Comparison of ENCODE assay signal across 11 cellular contexts in genomic region chr3:197953881-197954280, GRCh38. TPM values are rescaled to one million over a fixed set of nuclear protein-coding genes. Genes with fewer than 3 reads are reported as not detected.
A peak's percentile ranks its signal among the peaks of the same experiment; 100 is the strongest.
DNase-seq lines count a peak whose midpoint lies in the region; ATAC-seq and TF ChIP-seq lines count a peak whose summit lies in the region.
"Had no signal": no experiment of that assay in that cellular context is flagged by ENCODE, and none has a peak within 500 bp of the region (broad histone marks: within the 10 kb centered on the region; RNA-seq: fewer than 3 reads in every experiment).

No MANE protein-coding gene starts in this region.

- no peak for DNase-seq in CD4-positive, alpha-beta T cell
- DNase-seq in HFF-Myc (ENCODE audit: extremely low read depth, low read depth) (no peak), astrocyte of the cerebellum (ENCODE audit: low read depth) (peak; percentile 53), iris pigment epithelial cell (ENCODE audit: low read depth) (peak; percentile 66), NCI-H526 treated with DMSO at 0.1 percent for 48 hours (lab: John Stamatoyannopoulos, UW) (no peak), NCI-H1930 (lab: John Stamatoyannopoulos, UW) (no peak), cerebellar cortex (ENCODE audit: low spot score) (no peak)
- DNase-seq in NK-92 treated with Interleukin-12 subunit alpha and Interleukin-12 subunit beta, amount 100 ng/mL, for 24 hours (lab: John Stamatoyannopoulos, UW), result no peak
- DNase-seq: GOT3, NCI-H774 had no signal

- no peak overlapping the region for H3K27ac ChIP-seq in CD4-positive, alpha-beta T cell (ENCODE audit: low read depth, low read length)

- ATAC-seq in CD4-positive, alpha-beta T cell (ENCODE audit: poor library complexity), result no peak

- H3K9me3 ChIP-seq in CD4-positive, alpha-beta T cell (ENCODE audit: control insufficient read depth, low read length), result no peaks in the 10 kb centered on the region

- H3K4me3 ChIP-seq in HFF-Myc (replicated peaks; ENCODE audit: low read depth, low read length) (peak overlapping the region; percentile 100), astrocyte of the cerebellum (ENCODE audit: low read depth, low read length) (no peak overlapping the region)

- in situ Hi-C loops in astrocyte of the cerebellum (cut with HindIII; ENCODE audit: low sequenced_read_pairs), result no loop called here

- CTCF ChIA-PET in CD4-positive, alpha-beta T cell (lab: Charles Lee), result interaction anchor here (1.5 kb wide), 1 partner anchor 11 kb away, joined by 3 read pairs; no protein-coding TSS in a partner anchor

- no peaks in the 10 kb centered on the region for H3K27me3 Mint-ChIP-seq in CD4-positive, alpha-beta T cell

- TF ChIP-seq CTCF in CD4-positive, alpha-beta T cell (IDR thresholded peaks at IDR 0.05), result no peak
- no peak for TF ChIP-seq CTCF in HFF-Myc (IDR thresholded peaks at IDR 0.05; ENCODE audit: low read depth, low read length, missing control alignments)
- no peak for TF ChIP-seq CTCF in astrocyte of the cerebellum (IDR thresholded peaks at IDR 0.05; ENCODE audit: low read depth, low read length, missing control alignments)

- intact Hi-C loops in CD4-positive, alpha-beta T cell (cut with DNase I, micrococcal nuclease), result loop anchor here (10.0 kb wide), 2 partner anchors 131 to 659 kb away; partner anchors contain the start of gene DLG1 (in 1 of the 2)

- H3K36me3 Mint-ChIP-seq in CD4-positive, alpha-beta T cell (ENCODE audit: low read depth), result peaks cover 79% of the 10 kb centered on the region

- peak overlapping the region; percentile 60 for H3K27ac Mint-ChIP-seq in CD4-positive, alpha-beta T cell

- peak overlapping the region; percentile 78 for H3K4me3 Mint-ChIP-seq in CD4-positive, alpha-beta T cell

- no peaks in the 10 kb centered on the region for H3K27me3 ChIP-seq in CD4-positive, alpha-beta T cell (ENCODE audit: control insufficient read depth, insufficient read depth, low read length)

- H3K4me1 Mint-ChIP-seq in CD4-positive, alpha-beta T cell (ENCODE audit: low read depth), result peaks cover 61% of the 10 kb centered on the region

- POLR2A ChIA-PET in CD4-positive, alpha-beta T cell (lab: Charles Lee), result interaction anchor here (1.5 kb wide), 1 partner anchor 8 kb away, joined by 4 read pairs; no protein-coding TSS in a partner anchor

- H3K9me3 Mint-ChIP-seq in CD4-positive, alpha-beta T cell, result no peaks in the 10 kb centered on the region
- H3K9me3 Mint-ChIP-seq: T-helper 2 cell treated with Interferon-gamma antibody and Interleukin-4, amounts not matched to agents 5 μg/mL and 100 μg/mL, for 36 hours had no signal

RNA-seq across cellular contexts. Expression of gene RPL35A, which starts 3.9 kb away (rescaled TPM):
- total RNA-seq in CD4-positive, alpha-beta T cell, result 1,000 to 10,000 TPM; 2,199 to 2,238 TPM

RNA-seq across cellular contexts. Expression of gene LMLN, which starts 6.1 kb away (rescaled TPM):
- 1 to 10 TPM; 3.5 to 3.6 TPM for total RNA-seq in CD4-positive, alpha-beta T cell

Comparison
In these comparisons a context has a peak if more than half of its experiments do, and no peak if none do; other contexts are left out.
1. DNase-seq: peak in astrocyte of the cerebellum (single experiment) and iris pigment epithelial cell (single experiment); none in CD4-positive, alpha-beta T cell (0 of 10), HFF-Myc (single experiment), NCI-H526 treated with DMSO at 0.1 percent for 48 hours (single experiment), NCI-H1930 (0 of 2), cerebellar cortex (single experiment) and NK-92 treated with Interleukin-12 subunit alpha and Interleukin-12 subunit beta, amount 100 ng/mL, for 24 hours (single experiment).